ENCODE assay signal across 8 cellular contexts in genomic region chr22:37050913-37051628, GRCh38. TPM values are rescaled to one million over a fixed set of nuclear protein-coding genes. Genes with fewer than 3 reads are reported as not detected.
DNase-seq lines count a peak whose midpoint lies in the region; ATAC-seq, FAIRE-seq and TF ChIP-seq lines count a peak whose summit lies in the region.

No MANE protein-coding gene starts in this region.

- no peaks in the 10 kb centered on the region for H3K79me2 ChIP-seq in H9 (ENCODE audit: insufficient read depth, low read length)

- H3T11ph ChIP-seq in H9 (ENCODE audit: low read length): no peak overlapping the region

- H4K91ac ChIP-seq in H9 (ENCODE audit: insufficient read length, low read depth, low read length): no peak overlapping the region

- no peak overlapping the region for H2BK5ac ChIP-seq in H9 (ENCODE audit: insufficient read length, low read length)

- no peaks in the 10 kb centered on the region for H4K20me1 ChIP-seq in H9 (ENCODE audit: control insufficient read depth, insufficient read depth, insufficient read length)

- no peak overlapping the region for H3K56ac ChIP-seq in H9 (ENCODE audit: insufficient read length, low read depth, low read length)

- no peak overlapping the region for H2BK12ac ChIP-seq in H9 (ENCODE audit: insufficient read length, low read depth, low read length)

- DNase-seq in H9 (no peak), left ventricle myocardium inferior (no peak), RCC 7860 (ENCODE audit: low spot score) (no peak), NCI-H524 treated with DMSO at 0.1 percent for 48 hours (lab: John Stamatoyannopoulos, UW) (no peak), left colon (no peak)

- no peaks in the 10 kb centered on the region for H3K27me3 ChIP-seq in H9 (ENCODE audit: insufficient read depth, low read length)
- H3K27me3 ChIP-seq in left ventricle myocardium inferior (ENCODE audit: low read depth): no peaks in the 10 kb centered on the region
- peaks cover 14 to 33% (median 21%) of the 10 kb centered on the region in 3 donors for H3K27me3 ChIP-seq in skeletal muscle tissue (ENCODE audit: control insufficient read depth in 3 of 3, insufficient read depth in 3 of 3, low read length in 3 of 3)

- H3K9ac ChIP-seq in H9 (ENCODE audit: extremely low read depth, insufficient read length, low read length) (no peak overlapping the region), skeletal muscle tissue (ENCODE audit: low read depth in 1 of 3, low read length in 3 of 3) (no peak overlapping the region)

- H3K23ac ChIP-seq in H9 (ENCODE audit: insufficient read length, low read depth, low read length): no peak overlapping the region

- H3K27ac Mint-ChIP-seq in H9: no peak overlapping the region; a peak in 1 of 7 replicates

- H3K9me3 ChIP-seq in H9 (ENCODE audit: control insufficient read depth, low read depth, low read length) (no peaks in the 10 kb centered on the region), left ventricle myocardium inferior (replicated peaks) (no peaks in the 10 kb centered on the region), skeletal muscle tissue (ENCODE audit: control insufficient read depth in 3 of 3, low read length in 3 of 3) (no peaks in the 10 kb centered on the region)

- no peak overlapping the region for H2BK20ac ChIP-seq in H9 (ENCODE audit: low read depth, low read length, poor library complexity, severe bottlenecking)

- no peak overlapping the region for H4K8ac ChIP-seq in H9 (replicated peaks; ENCODE audit: insufficient read length, low read depth, low read length)

- no peak overlapping the region for H3K18ac ChIP-seq in H9 (ENCODE audit: insufficient read length, low read depth, low read length)

- peaks cover 18% of the 10 kb centered on the region for H3K27me3 Mint-ChIP-seq in H9 (ENCODE audit: low read depth)

- no peak overlapping the region for H2BK120ac ChIP-seq in H9 (ENCODE audit: low read depth, low read length, poor library complexity, severe bottlenecking)

- no peak overlapping the region for H2AFZ ChIP-seq in H9 (ENCODE audit: low read length)

- no peak overlapping the region for H3K4ac ChIP-seq in H9 (ENCODE audit: low read depth, low read length)

- ATAC-seq in left colon (no peak), GM18867 (IDR thresholded peaks at IDR 0.05; ENCODE audit: unreplicated experiment) (no peak)

- H3K4me3 ChIP-seq in left ventricle myocardium inferior (peak overlapping the region; percentile 81), skeletal muscle tissue (ENCODE audit: low read length in 3 of 3) (peak overlapping the region in 2 of 3 donors; percentile 35 to 43)

- H3K36me3 ChIP-seq in left ventricle myocardium inferior: peaks cover 5% of the 10 kb centered on the region
- H3K36me3 ChIP-seq in skeletal muscle tissue (ENCODE audit: control insufficient read depth in 3 of 3, insufficient read depth in 3 of 3, low read length in 3 of 3): peaks cover 0 to 2% (median 2%) of the 10 kb centered on the region in 3 donors

- H3K4me1 ChIP-seq in H9 (ENCODE audit: insufficient read depth, low read length) (no peaks in the 10 kb centered on the region), left ventricle myocardium inferior (peaks cover 30% of the 10 kb centered on the region), skeletal muscle tissue (ENCODE audit: control insufficient read depth in 3 of 3, insufficient read depth in 3 of 3, low read length in 3 of 3) (peaks cover 7 to 10% (median 8%) of the 10 kb centered on the region in 3 donors)

- H2BK15ac ChIP-seq in H9 (ENCODE audit: low read depth, low read length): no peak overlapping the region

- no peaks in the 10 kb centered on the region; a peak in 1 of 5 replicates for H3K9me3 Mint-ChIP-seq in H9

- no CpG with 5 or more reads among the region's 22 CpGs for WGBS in H9 (ENCODE audit: extremely low coverage, insufficient read length, low lambda C conversion rate)

- no peaks in the 10 kb centered on the region for H3K79me1 ChIP-seq in H9 (ENCODE audit: insufficient read depth, low read depth, low read length, poor library complexity, severe bottlenecking)

- H3K36me3 Mint-ChIP-seq in H9 (ENCODE audit: insufficient read depth in 1 of 3, low read depth in 3 of 3): peaks cover under 1 to 20% (median 1%) of the 10 kb centered on the region in 3 experiments; a peak in 6 of 7 replicates

- peak overlapping the region; percentile 71 to 84 for H3K4me3 Mint-ChIP-seq in H9

- TF ChIP-seq CTCF in H9 (conservative IDR thresholded peaks at IDR 0.05) (no peak), VCaP (conservative IDR thresholded peaks at IDR 0.05) (no peak), left ventricle myocardium inferior (IDR thresholded peaks at IDR 0.05; ENCODE audit: borderline replicate concordance) (no peak)

- H3K4me2 ChIP-seq in H9 (ENCODE audit: insufficient read depth, insufficient read length, low read length): peak overlapping the region; percentile 25

- peaks cover 5% of the 10 kb centered on the region for H3K23me2 ChIP-seq in H9 (ENCODE audit: insufficient read length, low read depth, low read length, poor library complexity, severe bottlenecking)

- no peak for FAIRE-seq in RCC 7860 (lab: Jason Lieb, UNC)

- H2AK5ac ChIP-seq in H9 (ENCODE audit: insufficient read length, low read length): no peak overlapping the region

- no peak overlapping the region for H3K14ac ChIP-seq in H9 (ENCODE audit: insufficient read depth, low read length)

- intact Hi-C loops in left ventricle myocardium inferior (cut with micrococcal nuclease): no loop called here
- intact Hi-C loops in left colon (cut with DNase I, micrococcal nuclease): no loop called here

- H3K4me1 Mint-ChIP-seq in H9: peaks cover 4 to 12% of the 10 kb centered on the region in 2 experiments

- H4K5ac ChIP-seq in H9 (ENCODE audit: insufficient read length, low read depth, low read length): no peak overlapping the region

- H3K27ac ChIP-seq in H9 (ENCODE audit: insufficient read length, low read depth, low read length) (no peak overlapping the region), VCaP (peak overlapping the region; percentile 30; the same call in 1 of the 2 replicates), left ventricle myocardium inferior (replicated peaks) (peak overlapping the region; percentile 19), skeletal muscle tissue (ENCODE audit: low read depth, low read length) (no peak overlapping the region)

RNA-seq across cellular contexts. Expression of gene KCTD17, which starts 0.5 kb away (rescaled TPM):
- total RNA-seq in H9 (2021): 34.1 and 36.8 TPM in 2 replicates
- total RNA-seq in left ventricle myocardium inferior: 14.3 TPM
- 11.0 TPM for total RNA-seq in skeletal muscle tissue
- 10 to 100 TPM; 33.2 to 41.1 TPM for total RNA-seq in left colon

RNA-seq across cellular contexts. Expression of gene MPST, which starts 31.5 kb away (rescaled TPM):
- total RNA-seq in H9 (2021) (70.5 and 72.8 TPM in 2 replicates), left ventricle myocardium inferior (58.3 TPM), skeletal muscle tissue (48.5 TPM), left colon (100 to 1,000 TPM; 221 to 250 TPM)

RNA-seq across cellular contexts. Expression of gene TST, which starts 31.8 kb away (rescaled TPM):
- total RNA-seq in H9 (2021) (31.2 and 31.9 TPM in 2 replicates), left ventricle myocardium inferior (39.8 TPM), skeletal muscle tissue (20.9 TPM), left colon (100 to 1,000 TPM; 507 to 576 TPM)

RNA-seq across cellular contexts. Expression of gene TMPRSS6, which starts 58.4 kb away (rescaled TPM):
- total RNA-seq in H9 (2021) (not detected in 2 replicates), left ventricle myocardium inferior (not detected), skeletal muscle tissue (not detected), left colon (1 to 10 TPM in 1 of 2 donors, under 1 TPM in 1; 0.56 to 3.1 TPM)

Comparison
In these comparisons a context has a peak if more than half of its experiments do, and no peak if none do; other contexts are left out.
1. H3K27ac ChIP-seq: peak in VCaP (single experiment) and left ventricle myocardium inferior (single experiment); none in H9 (single experiment) and skeletal muscle tissue (single experiment).
2. RNA of gene TST, which starts 31.8 kb away (total RNA-seq): 507 to 576 TPM in left colon; 39.8 TPM in left ventricle myocardium inferior (single experiment), 31.2 to 31.9 TPM in H9 and 20.9 TPM in skeletal muscle tissue (single experiment); every median in the first group is over 10 times any median in the second.